ENCODE assay signal across 1 cellular context in genomic region chr3:46578973-46579755, GRCh38.
TF ChIP-seq lines count a peak whose summit lies in the region.

No MANE protein-coding gene starts in this region.

TF ChIP-seq in K562, 482 proteins besides CTCF, POLR2A, EP300 and RAD21:
- TF ChIP-seq ETS1 (conservative IDR thresholded peaks at IDR 0.05; ENCODE audit: control insufficient read depth, low read depth, low read length): no peak
- no peak for TF ChIP-seq POLR2G (IDR thresholded peaks at IDR 0.05; ENCODE audit: low read depth, low read length)
- no peak for TF ChIP-seq SNRNP70 (optimal IDR thresholded peaks at IDR 0.05; ENCODE audit: low read depth, low read length)
- no peak for TF ChIP-seq ZC3H8 (IDR thresholded peaks at IDR 0.05)
- no peak for TF ChIP-seq CBX3 (IDR thresholded peaks at IDR 0.05; ENCODE audit: borderline replicate concordance in 1 of 2, low read length in 2 of 2)
- no peak for TF ChIP-seq ZNF696 (CRISPR knock-in tag; conservative IDR thresholded peaks at IDR 0.05)
- TF ChIP-seq GABPA (tag; conservative IDR thresholded peaks at IDR 0.05; ENCODE audit: low read depth): 0 out of 2 replicates have a peak, but pooled peaks have one; percentile 31
- TF ChIP-seq PHTF2 (CRISPR knock-in tag; IDR thresholded peaks at IDR 0.05): no peak
- TF ChIP-seq MYC (IDR thresholded peaks at IDR 0.05; ENCODE audit: low read depth, low read length): no peak
- TF ChIP-seq MYC (CRISPR knock-in tag; IDR thresholded peaks at IDR 0.05; ENCODE audit: borderline replicate concordance, low read depth): no peak
- no peak for TF ChIP-seq ZBTB7A (IDR thresholded peaks at IDR 0.05; ENCODE audit: borderline replicate concordance, control insufficient read depth, low read depth, low read length)
- no peak for TF ChIP-seq ELF1 (tag; IDR thresholded peaks at IDR 0.05)
- no peak for TF ChIP-seq GMEB1 (CRISPR knock-in tag; IDR thresholded peaks at IDR 0.05)
- no peak for TF ChIP-seq NONO (IDR thresholded peaks at IDR 0.05; ENCODE audit: low read depth in 2 of 2, low read length in 1 of 2)
- no peak for TF ChIP-seq ZNF717 (CRISPR knock-in tag; IDR thresholded peaks at IDR 0.05)
- TF ChIP-seq ZC3H11A (IDR thresholded peaks at IDR 0.05; ENCODE audit: low read depth, low read length): no peak
- no peak for TF ChIP-seq ZNF3 (CRISPR knock-in tag; IDR thresholded peaks at IDR 0.05)
- no peak for TF ChIP-seq ZKSCAN3 (CRISPR knock-in tag; IDR thresholded peaks at IDR 0.05)
- TF ChIP-seq ZNF589 (CRISPR knock-in tag; IDR thresholded peaks at IDR 0.05; ENCODE audit: low read depth): no peak
- TF ChIP-seq SPI1 (IDR thresholded peaks at IDR 0.05; ENCODE audit: borderline replicate concordance, low read depth, low read length): peak; percentile 87
- no peak for TF ChIP-seq NELFE (IDR thresholded peaks at IDR 0.05; ENCODE audit: insufficient read depth, insufficient read length)
- TF ChIP-seq SRSF9 (IDR thresholded peaks at IDR 0.05; ENCODE audit: borderline replicate concordance, low read depth, low read length): no peak
- 0 out of 2 replicates have a peak, but pooled peaks have one; percentile 16 for TF ChIP-seq ZFX (CRISPR knock-in tag; IDR thresholded peaks at IDR 0.05)
- TF ChIP-seq NFIC (IDR thresholded peaks at IDR 0.05): no peak
- no peak for TF ChIP-seq IRF9 (tag; IDR thresholded peaks at IDR 0.05)
- no peak for TF ChIP-seq RFX1 (IDR thresholded peaks at IDR 0.05)
- TF ChIP-seq SRSF1 (IDR thresholded peaks at IDR 0.05; ENCODE audit: low read depth, low read length): no peak
- 0 out of 2 replicates have a peak, but pooled peaks have one; percentile 4 for TF ChIP-seq CTBP1 (IDR thresholded peaks at IDR 0.05; ENCODE audit: borderline replicate concordance)
- TF ChIP-seq ZSCAN32 (CRISPR knock-in tag; IDR thresholded peaks at IDR 0.05): no peak
- no peak for TF ChIP-seq SMARCB1 (IDR thresholded peaks at IDR 0.05; ENCODE audit: insufficient read length, low read depth)
- TF ChIP-seq ELF2 (CRISPR knock-in tag; IDR thresholded peaks at IDR 0.05): peak; percentile 72; the same call in 1 of the 2 replicates
- no peak for TF ChIP-seq SRF (CRISPR knock-in tag; IDR thresholded peaks at IDR 0.05)
- no peak for TF ChIP-seq SUPT5H (IDR thresholded peaks at IDR 0.05)
- TF ChIP-seq CREB3 (tag; conservative IDR thresholded peaks at IDR 0.05; ENCODE audit: low read depth): no peak
- TF ChIP-seq TFAP4 (CRISPR knock-in tag; IDR thresholded peaks at IDR 0.05; ENCODE audit: borderline replicate concordance): no peak
- no peak for TF ChIP-seq ZNF41 (CRISPR knock-in tag; conservative IDR thresholded peaks at IDR 0.05)
- TF ChIP-seq SOX6 (IDR thresholded peaks at IDR 0.05): peak; percentile 34; the same call in 1 of the 2 replicates
- TF ChIP-seq DIDO1 (tag; IDR thresholded peaks at IDR 0.05; ENCODE audit: low read depth): no peak
- no peak; the same call in 1 of the 2 replicates for TF ChIP-seq L3MBTL2 (IDR thresholded peaks at IDR 0.05)
- no peak for TF ChIP-seq HDAC1 (IDR thresholded peaks at IDR 0.05)
- no peak for TF ChIP-seq CEBPB (tag; IDR thresholded peaks at IDR 0.05)
- TF ChIP-seq MGA (IDR thresholded peaks at IDR 0.05): 0 out of 2 replicates have a peak, but pooled peaks have one; percentile 15
- TF ChIP-seq ZNF224 (CRISPR knock-in tag; IDR thresholded peaks at IDR 0.05): no peak
- TF ChIP-seq ZNF644 (tag; IDR thresholded peaks at IDR 0.05; ENCODE audit: low read depth): no peak
- TF ChIP-seq HOXB6 (CRISPR knock-in tag; IDR thresholded peaks at IDR 0.05; ENCODE audit: borderline replicate concordance): no peak
- no peak for TF ChIP-seq TBP (optimal IDR thresholded peaks at IDR 0.05; ENCODE audit: low read depth, low read length)
- no peak for TF ChIP-seq COPS2 (conservative IDR thresholded peaks at IDR 0.05)
- no peak for TF ChIP-seq CSDE1 (IDR thresholded peaks at IDR 0.05)
- no peak for TF ChIP-seq ZNF766 (CRISPR knock-in tag; conservative IDR thresholded peaks at IDR 0.05)
- no peak for TF ChIP-seq CBX8 (IDR thresholded peaks at IDR 0.05; ENCODE audit: borderline replicate concordance, extremely low read depth, low read depth, low read length, poor library complexity, severe bottlenecking)
